Comparison of ENCODE assay signal across 8 cellular contexts in genomic region chr12:110282343-110282860, GRCh38. TPM values are rescaled to one million over a fixed set of nuclear protein-coding genes. Genes with fewer than 3 reads are reported as not detected.
A peak's percentile ranks its signal among the peaks of the same experiment; 100 is the strongest.
DNase-seq lines count a peak whose midpoint lies in the region; ATAC-seq and TF ChIP-seq lines count a peak whose summit lies in the region.

No MANE protein-coding gene starts in this region.

- DNase-seq in RWPE1 (ENCODE audit: low spot score) (no peak), fibroblast of lung (ENCODE audit: low read depth in 2 of 2) (no peak), OCI-M1 (lab: John Stamatoyannopoulos, UW) (no peak), LoVo (ENCODE audit: low spot score) (no peak), G401 (ENCODE audit: low spot score) (no peak)

- H3K27ac ChIP-seq in RWPE1 = peak overlapping the region; percentile 98
- peak overlapping the region; percentile 91 for H3K27ac ChIP-seq in fibroblast of lung (ENCODE audit: insufficient read depth, low read length)

- no peak overlapping the region for H2AFZ ChIP-seq in fibroblast of lung (ENCODE audit: low read length)

- no peak for TF ChIP-seq CTCF in RWPE1 (conservative IDR thresholded peaks at IDR 0.05; ENCODE audit: low read depth)
- no peak for TF ChIP-seq CTCF in fibroblast of lung (conservative IDR thresholded peaks at IDR 0.05 in 1 of 2, IDR thresholded peaks at IDR 0.05 in 1 of 2; ENCODE audit: low read depth in 1 of 2, low read length in 2 of 2)

- H3K9me3 ChIP-seq in fibroblast of lung (ENCODE audit: control insufficient read depth, insufficient read depth, low read depth, low read length) = no peaks in the 10 kb centered on the region
- no peaks in the 10 kb centered on the region for H3K9me3 ChIP-seq in skeletal muscle satellite cell (replicated peaks; ENCODE audit: low read length)

- H3K27me3 ChIP-seq in fibroblast of lung (ENCODE audit: control insufficient read depth, insufficient read depth, low read length) (no peaks in the 10 kb centered on the region), skeletal muscle satellite cell (ENCODE audit: control insufficient read depth, insufficient read depth, low read length) (no peaks in the 10 kb centered on the region)

- POLR2A ChIA-PET in RWPE1 (lab: Yijun Ruan, JAX; ENCODE audit: low non-redundant PET) = interaction anchor here (0.8 to 2.1 kb wide), 3 partner anchors 12 to 149 kb away, joined by 3 to 8 read pairs (median 4); no protein-coding TSS in a partner anchor

- H3K4me1 ChIP-seq in fibroblast of lung (ENCODE audit: control insufficient read depth, extremely low read depth, insufficient read depth, low read length) = peaks cover 4% of the 10 kb centered on the region
- H3K4me1 ChIP-seq in skeletal muscle satellite cell (ENCODE audit: control insufficient read depth, insufficient read depth, low read length) = peaks cover 43% of the 10 kb centered on the region

- H4K20me1 ChIP-seq in fibroblast of lung (ENCODE audit: control insufficient read depth, extremely low read depth, insufficient read depth, low read length) = peaks cover 17% of the 10 kb centered on the region

- in situ Hi-C loops in G401 (cut with HindIII; ENCODE audit: low sequenced_read_pairs) = loop anchor here (10.0 kb wide), 1 partner anchor 102 kb away; no protein-coding TSS in a partner anchor

- ATAC-seq in GM21447 (IDR thresholded peaks at IDR 0.05; ENCODE audit: unreplicated experiment) (peak; percentile 16), GM18909 (IDR thresholded peaks at IDR 0.05; ENCODE audit: poor library complexity, unreplicated experiment) (no peak)

- CTCF ChIA-PET in RWPE1 (lab: Yijun Ruan, JAX) = interaction anchor here (0.5 kb wide), 1 partner anchor 1670 kb away, joined by 7 read pairs; no protein-coding TSS in a partner anchor

- peak overlapping the region; percentile 96 for H3K4me2 ChIP-seq in fibroblast of lung (ENCODE audit: extremely low read depth, insufficient read depth, low read length)
- H3K4me2 ChIP-seq in skeletal muscle satellite cell (ENCODE audit: low read length) = peak overlapping the region; percentile 97

- H3K9ac ChIP-seq in fibroblast of lung (ENCODE audit: insufficient read depth, low read length) (peak overlapping the region; percentile 93), skeletal muscle satellite cell (ENCODE audit: low read depth, low read length) (peak overlapping the region; percentile 95)

- peaks cover 58% of the 10 kb centered on the region for H3K79me2 ChIP-seq in fibroblast of lung (ENCODE audit: control insufficient read depth, insufficient read depth, low read length)

- H3K36me3 ChIP-seq in fibroblast of lung (ENCODE audit: control insufficient read depth, insufficient read depth, low read length) (peaks cover 2% of the 10 kb centered on the region), skeletal muscle satellite cell (ENCODE audit: insufficient read depth, low read length) (peaks cover 39% of the 10 kb centered on the region)

- H3K4me3 ChIP-seq in fibroblast of lung (replicated peaks in 1 of 4; ENCODE audit: control extremely low read depth in 1 of 4, insufficient read depth in 1 of 4, low read depth in 3 of 4, low read length in 4 of 4) (peak overlapping the region; percentile 74 to 92 (median 82)), skeletal muscle satellite cell (ENCODE audit: low read length) (peak overlapping the region; percentile 83)

RNA-seq across cellular contexts. Expression of gene ATP2A2, which starts 1.4 kb away (rescaled TPM):
- total RNA-seq in fibroblast of lung = 119 and 151 TPM in 2 replicates
- polyA plus RNA-seq in fibroblast of lung = 203 and 216 TPM in 2 replicates
- 201 and 225 TPM in 2 replicates for polyA plus RNA-seq in fibroblast of lung (2012)
- polyA minus RNA-seq in fibroblast of lung (ENCODE audit: low replicate concordance) = 322 and 360 TPM in 2 replicates
- 110 and 141 TPM in 2 replicates for total RNA-seq in skeletal muscle satellite cell (2012; rRNA removed)
- 15.1 and 20.3 TPM in 2 replicates for total RNA-seq in G401 (2014; rRNA removed; shearing (Covaris generic))
